23 cellular contexts compared by ENCODE assay signal in genomic region chr10:125513783-125514182, GRCh38.
DNase-seq lines count a peak whose midpoint lies in the region; ATAC-seq, FAIRE-seq and TF ChIP-seq lines count a peak whose summit lies in the region.
"Had no signal": no experiment of that assay in that cellular context is flagged by ENCODE, and none has a peak within 500 bp of the region (broad histone marks: within the 10 kb centered on the region; RNA-seq: fewer than 3 reads in every experiment).

No MANE protein-coding gene starts in this region.

- H3K9me3 ChIP-seq in HepG2 (ENCODE audit: low read length) (no peaks in the 10 kb centered on the region), right lobe of liver (no peaks in the 10 kb centered on the region), endodermal cell (ENCODE audit: control insufficient read depth, low read length) (no peaks in the 10 kb centered on the region), neural progenitor cell (ENCODE audit: low read depth) (no peaks in the 10 kb centered on the region), vagina (no peaks in the 10 kb centered on the region), lower lobe of right lung (no peaks in the 10 kb centered on the region)
- H3K9me3 ChIP-seq: SJSA1 had no signal

- H3K36me3 ChIP-seq in HepG2 (replicated peaks in 1 of 2; ENCODE audit: control insufficient read depth in 1 of 2, insufficient read depth in 2 of 2, low read length in 2 of 2) (no peaks in the 10 kb centered on the region), right lobe of liver (no peaks in the 10 kb centered on the region), endodermal cell (ENCODE audit: control insufficient read depth, insufficient read depth, low read length) (no peaks in the 10 kb centered on the region), neural progenitor cell (no peaks in the 10 kb centered on the region), vagina (no peaks in the 10 kb centered on the region), lower lobe of right lung (no peaks in the 10 kb centered on the region)
- H3K36me3 ChIP-seq: SJSA1 had no signal

- no peak overlapping the region for H3K4me3 Mint-ChIP-seq in endodermal cell
- H3K4me3 Mint-ChIP-seq in neural progenitor cell: no peak overlapping the region
- H3K4me3 Mint-ChIP-seq: CD4-positive, CD25-positive, alpha-beta regulatory T cell; IgD-negative memory B cell had no signal

- H3K27me3 Mint-ChIP-seq in endodermal cell (ENCODE audit: insufficient read depth): no peaks in the 10 kb centered on the region
- peaks cover 5% of the 10 kb centered on the region for H3K27me3 Mint-ChIP-seq in neural progenitor cell (ENCODE audit: insufficient read depth, low read depth)

- ATAC-seq in HepG2 (no peak), right lobe of liver (no peak), GM21786 (IDR thresholded peaks at IDR 0.05; ENCODE audit: unreplicated experiment) (no peak), lower lobe of right lung (no peak)

- intact Hi-C loops in HepG2 (cut with micrococcal nuclease; ENCODE audit: unreplicated experiment) (no loop called here), right lobe of liver (cut with DNase I) (no loop called here), vagina (cut with DNase I) (no loop called here), lower lobe of right lung (cut with DNase I) (no loop called here)

- H3K4me3 ChIP-seq in HepG2 (replicated peaks in 1 of 3; ENCODE audit: insufficient read depth in 1 of 3, low read depth in 2 of 3, low read length in 3 of 3) (no peak overlapping the region), right lobe of liver (no peak overlapping the region), endodermal cell (ENCODE audit: low read length) (no peak overlapping the region), neural progenitor cell (no peak overlapping the region), vagina (no peak overlapping the region), lower lobe of right lung (no peak overlapping the region)
- H3K4me3 ChIP-seq: SJSA1 had no signal

- no peak for TF ChIP-seq POLR2A in HepG2 (IDR thresholded peaks at IDR 0.05; ENCODE audit: insufficient read depth in 1 of 2, low read depth in 2 of 2, low read length in 2 of 2)
- no peak for TF ChIP-seq POLR2A in right lobe of liver (IDR thresholded peaks at IDR 0.05)
- no peak for TF ChIP-seq POLR2A in vagina (IDR thresholded peaks at IDR 0.05)

- 0% methylated on average over 3 of the region's 5 CpGs for WGBS in HepG2 (ENCODE audit: low lambda C conversion rate)
- 67% methylated on average over 3 of the region's 5 CpGs for WGBS in right lobe of liver (ENCODE audit: insufficient coverage, low coverage, low lambda C conversion rate, missing lambda C conversion rate)
- WGBS in endodermal cell (ENCODE audit: insufficient coverage in 1 of 2, insufficient read length in 1 of 2), 2 experiments: 65 to 75% methylated on average over 3 to 5 of the region's 5 CpGs

- DNase-seq in HepG2 (ENCODE audit: low spot score) (no peak), right lobe of liver (no peak), endodermal cell (no peak), neural progenitor cell (ENCODE audit: low spot score) (no peak), vagina (ENCODE audit: extremely low spot score in 2 of 2) (no peak), GM10248 (ENCODE audit: extremely low spot score) (no peak), lower lobe of right lung (no peak)
- DNase-seq: ACHN; CD4-positive, CD25-positive, alpha-beta regulatory T cell; H7; NCI-H1048; NCI-H1417; NCI-H1694; NCI-H2081; NCI-H2227 treated with DMSO at 0.1 percent for 48 hours; NCI-H526 treated with DMSO at 0.1 percent for 48 hours; Right ventricle myocardium superior; RPMI8226 had no signal

- H3K27me3 ChIP-seq in HepG2 (ENCODE audit: control insufficient read depth in 1 of 2, insufficient read depth in 2 of 2, low read length in 2 of 2): peaks cover 0 to 15% of the 10 kb centered on the region in 2 experiments; a peak in 4 of 5 replicates
- no peaks in the 10 kb centered on the region for H3K27me3 ChIP-seq in right lobe of liver
- no peaks in the 10 kb centered on the region for H3K27me3 ChIP-seq in endodermal cell (ENCODE audit: control insufficient read depth, insufficient read depth, low read length, poor library complexity, severe bottlenecking)
- no peaks in the 10 kb centered on the region for H3K27me3 ChIP-seq in neural progenitor cell
- no peaks in the 10 kb centered on the region for H3K27me3 ChIP-seq in vagina
- no peaks in the 10 kb centered on the region for H3K27me3 ChIP-seq in lower lobe of right lung (ENCODE audit: low read depth)

- H4K20me1 ChIP-seq in HepG2 (ENCODE audit: insufficient read depth, low read length) (no peaks in the 10 kb centered on the region), neural progenitor cell (ENCODE audit: low read depth) (no peaks in the 10 kb centered on the region)

- no peak overlapping the region for H3K9ac ChIP-seq in HepG2 (ENCODE audit: insufficient read depth, low read depth, low read length)
- H3K9ac ChIP-seq in endodermal cell (ENCODE audit: extremely low read depth, low read length, poor library complexity, severe bottlenecking): no peak overlapping the region
- no peak overlapping the region for H3K9ac ChIP-seq in neural progenitor cell

- POLR2A ChIA-PET in HepG2 (lab: Yijun Ruan, JAX) (no interaction called here), GM10248 (lab: Yijun Ruan, JAX) (no interaction called here)

- TF ChIP-seq EP300 in HepG2 (IDR thresholded peaks at IDR 0.05; ENCODE audit: low read depth in 2 of 2, low read length in 2 of 2) (no peak), HepG2 (CRISPR knock-in tag; IDR thresholded peaks at IDR 0.05; ENCODE audit: borderline replicate concordance) (no peak)

- BruUV-seq in HepG2 (replicated peaks; lab: Mats Ljungman, UMichigan): no TSS peak

- H3K79me2 ChIP-seq in HepG2 (ENCODE audit: insufficient read depth, low read length) (no peaks in the 10 kb centered on the region), neural progenitor cell (ENCODE audit: low read depth) (no peaks in the 10 kb centered on the region)

- H3K27ac ChIP-seq in HepG2 (ENCODE audit: extremely low read length, insufficient read depth, low read length) (no peak overlapping the region), right lobe of liver (no peak overlapping the region), endodermal cell (ENCODE audit: low read depth, low read length) (peak overlapping the region; percentile 44), neural progenitor cell (no peak overlapping the region), vagina (peak overlapping the region; percentile 33), lower lobe of right lung (no peak overlapping the region)
- H3K27ac ChIP-seq: 22Rv1, SJSA1 had no signal

- H3K27ac Mint-ChIP-seq in endodermal cell: peak overlapping the region; percentile 20
- H3K27ac Mint-ChIP-seq in neural progenitor cell: peak overlapping the region; percentile 34
- H3K27ac Mint-ChIP-seq: IgD-negative memory B cell had no signal

- CTCF ChIA-PET in HepG2 (lab: Yijun Ruan, JAX; ENCODE audit: low intra/inter-chr PET ratio, low total read pairs): no interaction called here
- CTCF ChIA-PET in GM10248 (lab: Yijun Ruan, JAX): interaction anchor here (1.1 kb wide), 1 partner anchor 12 kb away, joined by 4 read pairs; no protein-coding TSS in a partner anchor

- no peak for TF ChIP-seq RAD21 in HepG2 (CRISPR knock-in tag; IDR thresholded peaks at IDR 0.05)

- H3K4me2 ChIP-seq in HepG2 (ENCODE audit: low read depth, low read length) (no peak overlapping the region), neural progenitor cell (no peak overlapping the region)

- no peaks in the 10 kb centered on the region for H3K36me3 Mint-ChIP-seq in endodermal cell (ENCODE audit: low read depth)
- H3K36me3 Mint-ChIP-seq in neural progenitor cell: no peaks in the 10 kb centered on the region
- H3K36me3 Mint-ChIP-seq: CD4-positive, CD25-positive, alpha-beta regulatory T cell; IgD-negative memory B cell had no signal

- FAIRE-seq in HepG2 (lab: Jason Lieb, UNC): no peak
- FAIRE-seq: D721Med had no signal

- H3K4me1 ChIP-seq in HepG2 (ENCODE audit: insufficient read depth, low read length) (no peaks in the 10 kb centered on the region), right lobe of liver (no peaks in the 10 kb centered on the region), endodermal cell (ENCODE audit: control insufficient read depth, insufficient read depth, low read length) (no peaks in the 10 kb centered on the region), neural progenitor cell (no peaks in the 10 kb centered on the region), vagina (peaks cover 21% of the 10 kb centered on the region), lower lobe of right lung (no peaks in the 10 kb centered on the region)
- H3K4me1 ChIP-seq: SJSA1 had no signal

- no peak for TF ChIP-seq CTCF in HepG2 (CRISPR knock-in tag; IDR thresholded peaks at IDR 0.05)
- no peak for TF ChIP-seq CTCF in right lobe of liver (IDR thresholded peaks at IDR 0.05)
- TF ChIP-seq CTCF in endodermal cell (conservative IDR thresholded peaks at IDR 0.05): no peak
- TF ChIP-seq CTCF in neural progenitor cell (IDR thresholded peaks at IDR 0.05): no peak
- no peak for TF ChIP-seq CTCF in vagina (IDR thresholded peaks at IDR 0.05)
- no peak for TF ChIP-seq CTCF in GM10248 (IDR thresholded peaks at IDR 0.05; ENCODE audit: control extremely low read depth, extremely low read depth, low read depth, missing control alignments)
- no peak for TF ChIP-seq CTCF in lower lobe of right lung (IDR thresholded peaks at IDR 0.05)

- H3K9me3 Mint-ChIP-seq in endodermal cell (peaks cover 21% of the 10 kb centered on the region), neural progenitor cell (peaks cover 27% of the 10 kb centered on the region)

- H3F3A ChIP-seq in neural progenitor cell (ENCODE audit: low read depth): no peaks in the 10 kb centered on the region

- H3K4me1 Mint-ChIP-seq in endodermal cell (peaks cover 13% of the 10 kb centered on the region), neural progenitor cell (peaks cover 26% of the 10 kb centered on the region)
- H3K4me1 Mint-ChIP-seq: CD4-positive, CD25-positive, alpha-beta regulatory T cell; IgD-negative memory B cell had no signal

- H2AFZ ChIP-seq in HepG2 (ENCODE audit: low read length) (no peak overlapping the region), neural progenitor cell (replicated peaks) (no peak overlapping the region)

- in situ Hi-C loops in HepG2 (cut with HindIII; ENCODE audit: extremely low pct_ligation_motif_present, low pct_unique_long_range_greater_than_20kb): no loop called here

TF ChIP-seq in HepG2, 621 proteins besides CTCF, POLR2A, EP300 and RAD21 (continues in another document):
- TF ChIP-seq ZNF503 (CRISPR knock-in tag; IDR thresholded peaks at IDR 0.05): no peak

Comparison
In these comparisons a context has a peak if more than half of its experiments do, and no peak if none do; other contexts are left out.
1. H3K27ac ChIP-seq: peak in endodermal cell (single experiment) and vagina (single experiment); none in HepG2 (single experiment), right lobe of liver (0 of 3), neural progenitor cell (single experiment) and lower lobe of right lung (single experiment).